17 cellular contexts compared by ENCODE assay signal in genomic region chr17:4188076-4188475, GRCh38.
"Had no signal": no experiment of that assay in that cellular context is flagged by ENCODE, and none has a peak within 500 bp of the region (broad histone marks: within the 10 kb centered on the region; RNA-seq: fewer than 3 reads in every experiment).

No MANE protein-coding gene starts in this region.

- H3K27ac Mint-ChIP-seq: activated T-helper 1 cell treated with anti-CD3 and anti-CD28 coated beads, Interleukin-12 subunit alpha, Interleukin-12 subunit beta, Interleukin-2, Interleukin-4 antibody, amounts not matched to agents 30 ng/mL and 10 ng/mL and 1 ng/mL, durations not matched to agents 14 hours and 24 hours and 36 hours; memory B cell; natural killer cell treated with Interleukin-12 subunit alpha and Interleukin-12 subunit beta and Interleukin-15 and Interleukin-18, amount 100 ng/mL, for 72 hours had no signal

- H2AFZ ChIP-seq: hepatocyte had no signal

- H3K79me2 ChIP-seq: hepatocyte had no signal

- H3K27me3 ChIP-seq: brain microvascular endothelial cell, hepatocyte, left lung, right lobe of liver, tibial artery had no signal

- H3K9me3 Mint-ChIP-seq: activated T-helper 1 cell treated with anti-CD3 and anti-CD28 coated beads, Interleukin-12 subunit alpha, Interleukin-12 subunit beta, Interleukin-2, Interleukin-4 antibody, amounts not matched to agents 30 ng/mL and 10 ng/mL and 1 ng/mL, durations not matched to agents 14 hours and 24 hours and 36 hours; central memory CD8-positive, alpha-beta T cell; memory B cell; natural killer cell treated with Interleukin-12 subunit alpha and Interleukin-12 subunit beta and Interleukin-15 and Interleukin-18, amount 100 ng/mL, for 72 hours had no signal

- DNase-seq: activated CD4-positive, alpha-beta T cell treated with anti-CD3 and anti-CD28 coated beads for 4 hours; activated CD8-positive, alpha-beta memory T cell treated with anti-CD3 and anti-CD28 coated beads for 24 hours; activated naive CD4-positive, alpha-beta T cell treated with Interleukin-2 at 50 U/mL for 16 hours; anterior cingulate cortex; brain microvascular endothelial cell; cortex of kidney; effector CD8-positive, alpha-beta T cell; kidney; T-helper 2 cell; tibial artery had no signal

- H3K4me1 Mint-ChIP-seq: central memory CD8-positive, alpha-beta T cell; memory B cell had no signal

- H3K9me3 ChIP-seq: left lung, right lobe of liver, tibial artery had no signal

- H3K4me1 ChIP-seq: right lobe of liver had no signal

- H3K27ac ChIP-seq: brain microvascular endothelial cell, right lobe of liver had no signal

- H3K4me2 ChIP-seq: hepatocyte had no signal

- ATAC-seq: left lung; natural killer cell treated with Interleukin-12 subunit alpha and Interleukin-12 subunit beta and Interleukin-15 and Interleukin-18, amount 100 ng/mL, for 72 hours had no signal

- H3K27me3 Mint-ChIP-seq: central memory CD8-positive, alpha-beta T cell; memory B cell; natural killer cell treated with Interleukin-12 subunit alpha and Interleukin-12 subunit beta and Interleukin-15 and Interleukin-18, amount 100 ng/mL, for 72 hours had no signal

- H3K4me3 Mint-ChIP-seq: activated T-helper 1 cell treated with anti-CD3 and anti-CD28 coated beads, Interleukin-12 subunit alpha, Interleukin-12 subunit beta, Interleukin-2, Interleukin-4 antibody, amounts not matched to agents 30 ng/mL and 10 ng/mL and 1 ng/mL, durations not matched to agents 14 hours and 24 hours and 36 hours; central memory CD8-positive, alpha-beta T cell; memory B cell; natural killer cell treated with Interleukin-12 subunit alpha and Interleukin-12 subunit beta and Interleukin-15 and Interleukin-18, amount 100 ng/mL, for 72 hours had no signal

- H3K4me3 ChIP-seq: hepatocyte, left lung, right lobe of liver, tibial artery had no signal
